36 cellular contexts compared by ENCODE assay signal in the genomic region with DNA sequence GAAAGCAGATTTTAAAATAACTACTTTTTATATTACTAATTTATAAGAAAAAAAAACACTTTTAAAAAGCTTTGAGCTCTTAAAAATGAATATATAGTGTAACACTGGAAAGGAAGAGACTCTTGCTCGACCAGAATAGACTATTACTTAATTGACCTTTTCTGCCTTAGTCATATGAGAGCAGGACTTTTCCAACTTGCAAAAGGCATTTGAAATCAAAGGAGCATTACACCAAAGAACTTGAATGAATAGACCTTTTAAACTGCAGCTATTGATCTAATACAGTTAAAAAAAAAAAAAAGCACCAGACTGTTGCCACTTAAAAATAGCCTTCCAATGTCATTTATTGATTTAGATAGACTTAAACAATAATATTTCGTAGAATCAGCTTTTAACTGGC. TPM values are rescaled to one million over a fixed set of nuclear protein-coding genes. Genes with fewer than 3 reads are reported as not detected.
"Had no signal": no experiment of that assay in that cellular context is flagged by ENCODE, and none has a peak within 500 bp of the region (broad histone marks: within the 10 kb centered on the region; RNA-seq: fewer than 3 reads in every experiment).

No MANE protein-coding gene starts in this region.

- H3K27me3 Mint-ChIP-seq: activated CD4-positive, alpha-beta memory T cell treated with anti-CD3 and anti-CD28 coated beads for 36 hours; activated CD4-positive, alpha-beta T cell treated with anti-CD3 and anti-CD28 coated beads, Interleukin-2, amount 10 ng/mL, durations not matched to agents 24 days and 14 days; activated CD8-positive, alpha-beta T cell treated with anti-CD3 and anti-CD28 coated beads for 36 hours; activated naive CD4-positive, alpha-beta T cell treated with anti-CD3 and anti-CD28 coated beads, Interleukin-2, amount 10 ng/mL, durations not matched to agents 7 days and 5 days; activated naive CD4-positive, alpha-beta T cell treated with anti-CD3 and anti-CD28 coated beads, Interleukin-2, amount 50 U/mL, for 24 hours; activated naive CD8-positive, alpha-beta T cell; activated naive CD8-positive, alpha-beta T cell treated with anti-CD3 and anti-CD28 coated beads, Interleukin-2, amount 10 ng/mL, durations not matched to agents 7 days and 5 days; central memory CD8-positive, alpha-beta T cell had no signal

- H3K4me1 Mint-ChIP-seq: activated B cell treated with CpG ODN at 0.5 μM for 24 hours; activated CD4-positive, alpha-beta T cell treated with anti-CD3 and anti-CD28 coated beads, Interleukin-2, amount 10 ng/mL, durations not matched to agents 24 days and 14 days; activated naive CD4-positive, alpha-beta T cell treated with anti-CD3 and anti-CD28 coated beads, Interleukin-2, amount 10 ng/mL, durations not matched to agents 7 days and 5 days; activated naive CD4-positive, alpha-beta T cell treated with anti-CD3 and anti-CD28 coated beads, Interleukin-2, amount 50 U/mL, for 24 hours; activated naive CD8-positive, alpha-beta T cell treated with anti-CD3 and anti-CD28 coated beads, Interleukin-2, amount 10 ng/mL, durations not matched to agents 7 days and 5 days; activated naive CD8-positive, alpha-beta T cell treated with anti-CD3 and anti-CD28 coated beads, Interleukin-2, amount 50 U/mL, for 24 hours; brain; central memory CD8-positive, alpha-beta T cell had no signal

- DNase-seq: activated B cell treated with CpG ODN at 0.5 μM for 24 hours; activated CD4-positive, alpha-beta memory T cell treated with anti-CD3 and anti-CD28 coated beads for 36 hours; activated CD4-positive, alpha-beta T cell treated with anti-CD3 and anti-CD28 coated beads for 4 hours; activated CD4-positive, alpha-beta T cell treated with anti-CD3 and anti-CD28 coated beads, Interleukin-2, amount 10 ng/mL, durations not matched to agents 24 days and 14 days; activated CD4-positive, alpha-beta T cell treated with anti-CD3 and anti-CD28 coated beads, Interleukin-2, amount 50 U/mL, for 1 hour; activated CD4-positive, alpha-beta T cell treated with anti-CD3 and anti-CD28 coated beads, Interleukin-2, amount 50 U/mL, for 4 hours; activated CD4-positive, CD25-positive, alpha-beta regulatory T cell treated with anti-CD3 and anti-CD28 coated beads, Interleukin-2, amount 50 U/mL, for 72 hours; activated CD8-positive, alpha-beta memory T cell treated with anti-CD3 and anti-CD28 coated beads, Interleukin-2, amount 50 U/mL, for 4 hours; activated CD8-positive, alpha-beta T cell treated with anti-CD3 and anti-CD28 coated beads for 36 hours; activated effector memory CD4-positive, alpha-beta T cell treated with Interleukin-2 at 50 U/mL for 16 hours; activated gamma-delta T cell; activated naive CD4-positive, alpha-beta T cell treated with anti-CD3 and anti-CD28 coated beads, Interleukin-2, amount 10 ng/mL, durations not matched to agents 7 days and 5 days; activated naive CD4-positive, alpha-beta T cell treated with Interleukin-2 at 50 U/mL for 16 hours; activated naive CD8-positive, alpha-beta T cell treated with anti-CD3 and anti-CD28 coated beads, Interleukin-2, amount 10 ng/mL, durations not matched to agents 7 days and 5 days; activated naive CD8-positive, alpha-beta T cell treated with anti-CD3 and anti-CD28 coated beads, Interleukin-2, amount 50 U/mL, for 24 hours; activated T-cell treated with anti-CD3 and anti-CD28 coated beads for 4 hours; activated T-cell treated with anti-CD3 and anti-CD28 coated beads, Interleukin-2, amount 50 U/mL, for 1 hour; activated T-cell treated with anti-CD3 and anti-CD28 coated beads, Interleukin-2, amount 50 U/mL, for 4 hours; amygdala; anterior cingulate cortex; caudate nucleus; cerebellar nuclear complex; T-helper 1 cell; T-helper 2 cell; T-helper 9 cell had no signal

- H3K9me3 Mint-ChIP-seq: activated B cell treated with CpG ODN at 0.5 μM for 24 hours; activated naive CD4-positive, alpha-beta T cell treated with anti-CD3 and anti-CD28 coated beads, Interleukin-2, amount 10 ng/mL, durations not matched to agents 7 days and 5 days; activated naive CD4-positive, alpha-beta T cell treated with anti-CD3 and anti-CD28 coated beads, Interleukin-2, amount 50 U/mL, for 24 hours; activated T-helper 2 cell treated with anti-CD3 and anti-CD28 coated beads, Interferon-gamma antibody, Interleukin-2, Interleukin-4, amounts not matched to agents 10 μg/mL and 5 μg/mL and 100 μg/mL, durations not matched to agents 14 hours and 24 hours and 36 hours had no signal

- H3K4me1 ChIP-seq: ascending aorta had no signal

- H3K4me3 ChIP-seq: ascending aorta, cardiac muscle cell had no signal

- H3K9me3 ChIP-seq: ascending aorta had no signal

- H3K27ac Mint-ChIP-seq: activated B cell treated with CpG ODN at 0.5 μM for 24 hours; activated CD4-positive, alpha-beta memory T cell treated with anti-CD3 and anti-CD28 coated beads for 36 hours; activated CD4-positive, alpha-beta T cell treated with anti-CD3 and anti-CD28 coated beads, Interleukin-2, amount 10 ng/mL, durations not matched to agents 24 days and 14 days; activated CD8-positive, alpha-beta T cell treated with anti-CD3 and anti-CD28 coated beads for 36 hours; activated naive CD4-positive, alpha-beta T cell treated with anti-CD3 and anti-CD28 coated beads, Interleukin-2, amount 10 ng/mL, durations not matched to agents 7 days and 5 days; activated naive CD4-positive, alpha-beta T cell treated with anti-CD3 and anti-CD28 coated beads, Interleukin-2, amount 50 U/mL, for 24 hours; activated naive CD8-positive, alpha-beta T cell; activated naive CD8-positive, alpha-beta T cell treated with anti-CD3 and anti-CD28 coated beads, Interleukin-2, amount 10 ng/mL, durations not matched to agents 7 days and 5 days; activated naive CD8-positive, alpha-beta T cell treated with anti-CD3 and anti-CD28 coated beads, Interleukin-2, amount 50 U/mL, for 24 hours; activated T-helper 2 cell treated with anti-CD3 and anti-CD28 coated beads, Interferon-gamma antibody, Interleukin-2, Interleukin-4, amounts not matched to agents 10 μg/mL and 5 μg/mL and 100 μg/mL, durations not matched to agents 14 hours and 24 hours and 36 hours; brain; T-helper 1 cell treated with Interleukin-12 subunit alpha and Interleukin-12 subunit beta and Interleukin-4 antibody, amounts not matched to agents 30 μg/mL and 1 μg/mL, for 36 hours; T-helper 2 cell treated with Interferon-gamma antibody and Interleukin-4, amounts not matched to agents 5 μg/mL and 100 μg/mL, for 36 hours had no signal

- H3K27ac ChIP-seq: ascending aorta, cardiac muscle cell, VCaP had no signal

- H3K4me3 Mint-ChIP-seq: activated B cell treated with CpG ODN at 0.5 μM for 24 hours; activated CD4-positive, alpha-beta memory T cell treated with anti-CD3 and anti-CD28 coated beads for 36 hours; activated CD4-positive, alpha-beta T cell treated with anti-CD3 and anti-CD28 coated beads, Interleukin-2, amount 10 ng/mL, durations not matched to agents 24 days and 14 days; activated CD8-positive, alpha-beta T cell treated with anti-CD3 and anti-CD28 coated beads for 36 hours; activated naive CD4-positive, alpha-beta T cell treated with anti-CD3 and anti-CD28 coated beads, Interleukin-2, amount 10 ng/mL, durations not matched to agents 7 days and 5 days; activated naive CD4-positive, alpha-beta T cell treated with anti-CD3 and anti-CD28 coated beads, Interleukin-2, amount 50 U/mL, for 24 hours; activated naive CD8-positive, alpha-beta T cell; activated naive CD8-positive, alpha-beta T cell treated with anti-CD3 and anti-CD28 coated beads, Interleukin-2, amount 10 ng/mL, durations not matched to agents 7 days and 5 days; activated naive CD8-positive, alpha-beta T cell treated with anti-CD3 and anti-CD28 coated beads, Interleukin-2, amount 50 U/mL, for 24 hours; activated T-cell treated with anti-CD3 and anti-CD28 coated beads, Interleukin-2, amount 50 U/mL, for 4 hours; brain; central memory CD8-positive, alpha-beta T cell; T-helper 1 cell treated with Interleukin-12 subunit alpha and Interleukin-12 subunit beta and Interleukin-4 antibody, amounts not matched to agents 30 μg/mL and 1 μg/mL, for 36 hours; T-helper 2 cell treated with Interferon-gamma antibody and Interleukin-4, amounts not matched to agents 5 μg/mL and 100 μg/mL, for 36 hours had no signal

- ATAC-seq: activated CD8-positive, alpha-beta T cell treated with anti-CD3 and anti-CD28 coated beads for 36 hours; activated naive CD8-positive, alpha-beta T cell treated with anti-CD3 and anti-CD28 coated beads, Interleukin-2, amount 50 U/mL, for 24 hours; activated T-cell treated with anti-CD3 and anti-CD28 coated beads, Interleukin-2, amount 50 U/mL, for 4 hours had no signal

- H3K36me3 Mint-ChIP-seq: activated CD4-positive, alpha-beta memory T cell treated with anti-CD3 and anti-CD28 coated beads for 36 hours; activated naive CD4-positive, alpha-beta T cell treated with anti-CD3 and anti-CD28 coated beads, Interleukin-2, amount 10 ng/mL, durations not matched to agents 7 days and 5 days; activated naive CD4-positive, alpha-beta T cell treated with anti-CD3 and anti-CD28 coated beads, Interleukin-2, amount 50 U/mL, for 24 hours; activated naive CD8-positive, alpha-beta T cell; activated naive CD8-positive, alpha-beta T cell treated with anti-CD3 and anti-CD28 coated beads, Interleukin-2, amount 10 ng/mL, durations not matched to agents 7 days and 5 days; brain had no signal

- H3K36me3 ChIP-seq: ascending aorta, cardiac muscle cell had no signal

- H3K27me3 ChIP-seq: ascending aorta, cardiac muscle cell had no signal

RNA-seq across cellular contexts. Expression of a gene that starts 17.2 kb away (rescaled TPM):
- total RNA-seq: activated B cell treated with CpG ODN at 0.5 μM for 24 hours; activated CD4-positive, alpha-beta memory T cell treated with anti-CD3 and anti-CD28 coated beads for 36 hours; activated CD8-positive, alpha-beta memory T cell treated with anti-CD3 and anti-CD28 coated beads for 36 hours; activated CD8-positive, alpha-beta T cell treated with anti-CD3 and anti-CD28 coated beads for 36 hours; activated naive CD8-positive, alpha-beta T cell treated with anti-CD3 and anti-CD28 coated beads, Interleukin-2, amount 10 ng/mL, durations not matched to agents 7 days and 5 days had no signal
